In genomic region chr13:24355103-24355502, GRCh38 we compare ENCODE assay signal across 22 cellular contexts. TPM values are rescaled to one million over a fixed set of nuclear protein-coding genes. Genes with fewer than 3 reads are reported as not detected.
"Had no signal": no experiment of that assay in that cellular context is flagged by ENCODE, and none has a peak within 500 bp of the region (broad histone marks: within the 10 kb centered on the region; RNA-seq: fewer than 3 reads in every experiment).

No MANE protein-coding gene starts in this region.

- H3K36me3 ChIP-seq: gastroesophageal sphincter, suprapubic skin, thyroid gland, vagina had no signal

- H3K27me3 ChIP-seq: gastroesophageal sphincter, suprapubic skin, thyroid gland, vagina had no signal

- H3K4me1 Mint-ChIP-seq: immature natural killer cell, naive B cell, nephron had no signal

- H3K4me2 ChIP-seq: smooth muscle cell had no signal

- ATAC-seq: esophagus mucosa; gastroesophageal sphincter; left colon; left ventricle myocardium superior; psoas muscle; stimulated activated naive CD8-positive, alpha-beta T cell treated with anti-CD3 and anti-CD28 coated beads, Interleukin-15, Interleukin-2, amounts not matched to agents 100 U/mL and 50 U/mL, for 24 hours had no signal

- H3K27ac ChIP-seq: gastroesophageal sphincter, psoas muscle, suprapubic skin, thyroid gland, vagina had no signal

- H3K27me3 Mint-ChIP-seq: naive B cell, type B pancreatic cell had no signal

- H3K9me3 Mint-ChIP-seq: immature natural killer cell, naive B cell, nephron, type B pancreatic cell had no signal

- H3K9me3 ChIP-seq: gastroesophageal sphincter, psoas muscle, suprapubic skin, thyroid gland, vagina had no signal

- H3K36me3 Mint-ChIP-seq: immature natural killer cell, naive B cell, type B pancreatic cell had no signal

- H3K27ac Mint-ChIP-seq: immature natural killer cell, naive B cell, nephron, type B pancreatic cell had no signal

- H3K4me1 ChIP-seq: gastroesophageal sphincter, psoas muscle, suprapubic skin, thyroid gland, vagina had no signal

- H3K4me3 ChIP-seq: gastroesophageal sphincter, lung, psoas muscle, smooth muscle cell, suprapubic skin, thyroid gland, vagina had no signal

- H3K4me3 Mint-ChIP-seq: immature natural killer cell, naive B cell, nephron, type B pancreatic cell had no signal

- DNase-seq: effector memory CD4-positive, alpha-beta T cell; glutamatergic neuron; immature natural killer cell; left colon; left ventricle myocardium superior; mesenchymal stem cell; naive B cell; psoas muscle; retina; stimulated activated CD4-positive, alpha-beta T cell treated with anti-CD3 and anti-CD28 coated beads, Interleukin-2, amount 100 ng/mL, for 48 hours; stimulated activated naive CD8-positive, alpha-beta T cell treated with anti-CD3 and anti-CD28 coated beads, Interleukin-15, Interleukin-2, amounts not matched to agents 100 U/mL and 50 U/mL, for 24 hours; thyroid gland had no signal

RNA-seq across cellular contexts. Expression of gene C1QTNF9, which starts 45.7 kb away (rescaled TPM):
- total RNA-seq: esophagus mucosa, fibroblast of villous mesenchyme, smooth muscle cell, thyroid gland, vagina had no signal
- polyA plus RNA-seq: immature natural killer cell, keratinocyte, smooth muscle cell had no signal
